ENCODE assay signal across 13 cellular contexts in genomic region chr14:101584049-101584859, GRCh38. TPM values are rescaled to one million over a fixed set of nuclear protein-coding genes. Genes with fewer than 3 reads are reported as not detected.
A peak's percentile ranks its signal among the peaks of the same experiment; 100 is the strongest.
DNase-seq lines count a peak whose midpoint lies in the region; ATAC-seq and TF ChIP-seq lines count a peak whose summit lies in the region.
"Had no signal": no experiment of that assay in that cellular context is flagged by ENCODE, and none has a peak within 500 bp of the region (broad histone marks: within the 10 kb centered on the region; RNA-seq: fewer than 3 reads in every experiment).

No MANE protein-coding gene starts in this region.

- no peaks in the 10 kb centered on the region for H3K9me3 ChIP-seq in hepatocyte (ENCODE audit: low read depth)
- H3K9me3 ChIP-seq in vagina: no peaks in the 10 kb centered on the region

- H3K36me3 Mint-ChIP-seq in activated T-helper 17 cell treated with anti-CD3 and anti-CD28 coated beads, Interleukin-2, amount 50 U/mL, for 72 hours (ENCODE audit: low read depth): no peaks in the 10 kb centered on the region
- H3K36me3 Mint-ChIP-seq: CD4-positive, CD25-positive, alpha-beta regulatory T cell had no signal

- H3K9me2 ChIP-seq in hepatocyte (replicated peaks; ENCODE audit: insufficient read depth): no peaks in the 10 kb centered on the region

- H3K27me3 Mint-ChIP-seq in activated T-helper 17 cell treated with anti-CD3 and anti-CD28 coated beads, Interleukin-2, amount 50 U/mL, for 72 hours: no peaks in the 10 kb centered on the region
- H3K27me3 Mint-ChIP-seq: CD4-positive, CD25-positive, alpha-beta regulatory T cell; stimulated activated naive CD8-positive, alpha-beta T cell treated with anti-CD3 and anti-CD28 coated beads, Interleukin-15, Interleukin-2, amounts not matched to agents 100 ng/mL and 50 ng/mL, for 24 hours had no signal

- peak; percentile 58 for ATAC-seq in activated T-helper 17 cell treated with anti-CD3 and anti-CD28 coated beads, Interleukin-2, amount 50 U/mL, for 72 hours (replicated peaks)

- TF ChIP-seq POLR2A in vagina (IDR thresholded peaks at IDR 0.05): no peak

- H3K4me3 ChIP-seq in hepatocyte (no peak overlapping the region), vagina (peak overlapping the region; percentile 9 to 37)

- no peak overlapping the region for H2AFZ ChIP-seq in hepatocyte

- peak overlapping the region; percentile 23 for H3K27ac ChIP-seq in hepatocyte
- H3K27ac ChIP-seq in vagina: no peak overlapping the region
- H3K27ac ChIP-seq: HL-60 had no signal

- H3K4me1 ChIP-seq in hepatocyte (ENCODE audit: insufficient read depth) (peaks cover 12% of the 10 kb centered on the region), vagina (no peaks in the 10 kb centered on the region)

- H3K79me2 ChIP-seq in hepatocyte: no peaks in the 10 kb centered on the region

- intact Hi-C loops in vagina (cut with DNase I): no loop called here

- H4K20me1 ChIP-seq in hepatocyte (ENCODE audit: insufficient read depth, poor library complexity, severe bottlenecking): no peaks in the 10 kb centered on the region

- WGBS in hepatocyte (ENCODE audit: low lambda C conversion rate, missing lambda C conversion rate): 70% methylated on average over 55 of the region's 55 CpGs

- no peak overlapping the region for H3K4me3 Mint-ChIP-seq in activated T-helper 17 cell treated with anti-CD3 and anti-CD28 coated beads, Interleukin-2, amount 50 U/mL, for 72 hours
- H3K4me3 Mint-ChIP-seq: stimulated activated naive CD8-positive, alpha-beta T cell treated with anti-CD3 and anti-CD28 coated beads, Interleukin-15, Interleukin-2, amounts not matched to agents 100 ng/mL and 50 ng/mL, for 24 hours; T-helper 2 cell treated with Interferon-gamma antibody and Interleukin-4, amounts not matched to agents 5 μg/mL and 100 μg/mL, for 36 hours had no signal

- no peaks in the 10 kb centered on the region for H3K36me3 ChIP-seq in hepatocyte (replicated peaks; ENCODE audit: insufficient read depth, low read depth)
- no peaks in the 10 kb centered on the region for H3K36me3 ChIP-seq in vagina

- H3K27me3 ChIP-seq in hepatocyte: no peaks in the 10 kb centered on the region
- H3K27me3 ChIP-seq in vagina: no peaks in the 10 kb centered on the region

- TF ChIP-seq CTCF in hepatocyte (IDR thresholded peaks at IDR 0.05; ENCODE audit: poor library complexity) (peak; percentile 9), vagina (IDR thresholded peaks at IDR 0.05) (no peak)

- H3K27ac Mint-ChIP-seq in activated T-helper 17 cell treated with anti-CD3 and anti-CD28 coated beads, Interleukin-2, amount 50 U/mL, for 72 hours: no peak overlapping the region
- H3K27ac Mint-ChIP-seq: CD4-positive, CD25-positive, alpha-beta regulatory T cell; stimulated activated naive CD8-positive, alpha-beta T cell treated with anti-CD3 and anti-CD28 coated beads, Interleukin-15, Interleukin-2, amounts not matched to agents 100 ng/mL and 50 ng/mL, for 24 hours; T-helper 2 cell treated with Interferon-gamma antibody and Interleukin-4, amounts not matched to agents 5 μg/mL and 100 μg/mL, for 36 hours had no signal

- H3K9me3 Mint-ChIP-seq in activated T-helper 17 cell treated with anti-CD3 and anti-CD28 coated beads, Interleukin-2, amount 50 U/mL, for 72 hours: no peaks in the 10 kb centered on the region
- H3K9me3 Mint-ChIP-seq: CD4-positive, CD25-positive, alpha-beta regulatory T cell; stimulated activated naive CD8-positive, alpha-beta T cell treated with anti-CD3 and anti-CD28 coated beads, Interleukin-15, Interleukin-2, amounts not matched to agents 100 ng/mL and 50 ng/mL, for 24 hours; T-helper 2 cell treated with Interferon-gamma antibody and Interleukin-4, amounts not matched to agents 5 μg/mL and 100 μg/mL, for 36 hours had no signal

- DNase-seq in stimulated activated CD4-positive, alpha-beta T cell treated with anti-CD3 and anti-CD28 coated beads, Interleukin-4, amount 100 ng/mL, for 1 hour: peak; percentile 11
- DNase-seq in stimulated activated CD4-positive, alpha-beta T cell treated with anti-CD3 and anti-CD28 coated beads, Interleukin-4, amount 100 ng/mL, for 4 hours: no peak
- peak; percentile 44 for DNase-seq in hepatocyte (ENCODE audit: low spot score)
- DNase-seq in vagina (ENCODE audit: extremely low spot score in 2 of 2): no peak
- DNase-seq in HT-29 (ENCODE audit: low spot score): no peak
- no peak for DNase-seq in NCI-H187 (lab: John Stamatoyannopoulos, UW)
- no peak for DNase-seq in NCI-H2081 (lab: John Stamatoyannopoulos, UW)
- DNase-seq: NCI-H345 had no signal

- no peaks in the 10 kb centered on the region for H3K4me1 Mint-ChIP-seq in activated T-helper 17 cell treated with anti-CD3 and anti-CD28 coated beads, Interleukin-2, amount 50 U/mL, for 72 hours
- H3K4me1 Mint-ChIP-seq: CD4-positive, CD25-positive, alpha-beta regulatory T cell had no signal

- H3K4me2 ChIP-seq in hepatocyte: peak overlapping the region; percentile 54

RNA-seq across cellular contexts. Expression of gene DIO3, which starts 23.0 kb away (rescaled TPM):
- not detected for total RNA-seq in activated T-helper 17 cell treated with anti-CD3 and anti-CD28 coated beads, Interleukin-2, amount 50 U/mL, for 72 hours
- total RNA-seq in hepatocyte: 51.1 and 51.3 TPM in 2 replicates
- 18.4 and 27.6 TPM in 2 replicates for polyA plus RNA-seq in hepatocyte
- total RNA-seq in vagina: 52.1 TPM
- total RNA-seq in HT-29 (2014; rRNA removed; shearing (Covaris generic)): 0.03 and 0.60 TPM in 2 replicates
- total RNA-seq: CD4-positive, CD25-positive, alpha-beta regulatory T cell had no signal
- polyA plus RNA-seq: CD4-positive, CD25-positive, alpha-beta regulatory T cell had no signal

Comparison
In these comparisons a context has a peak if more than half of its experiments do, and no peak if none do; other contexts are left out.
1. DNase-seq: peak in stimulated activated CD4-positive, alpha-beta T cell treated with anti-CD3 and anti-CD28 coated beads, Interleukin-4, amount 100 ng/mL, for 1 hour (single experiment) and hepatocyte (single experiment); none in stimulated activated CD4-positive, alpha-beta T cell treated with anti-CD3 and anti-CD28 coated beads, Interleukin-4, amount 100 ng/mL, for 4 hours (0 of 2), vagina (0 of 2), HT-29 (single experiment), NCI-H187 (0 of 2) and NCI-H2081 (0 of 2).
2. RNA of gene DIO3, which starts 23.0 kb away (total RNA-seq): 52.1 TPM in vagina (single experiment) and 51.1 to 51.3 TPM in hepatocyte; 0.03 to 0.60 TPM in HT-29 and not detected in activated T-helper 17 cell treated with anti-CD3 and anti-CD28 coated beads, Interleukin-2, amount 50 U/mL, for 72 hours; every median in the first group is over 10 times any median in the second.